In genomic region chrX:103839404-103839803, GRCh38 we compare ENCODE assay signal across 26 cellular contexts. TPM values are rescaled to one million over a fixed set of nuclear protein-coding genes. Genes with fewer than 3 reads are reported as not detected.
DNase-seq lines count a peak whose midpoint lies in the region; ATAC-seq lines count a peak whose summit lies in the region.
"Had no signal": no experiment of that assay in that cellular context is flagged by ENCODE, and none has a peak within 500 bp of the region (broad histone marks: within the 10 kb centered on the region; RNA-seq: fewer than 3 reads in every experiment).

No MANE protein-coding gene starts in this region.

- CTCF ChIA-PET in activated naive CD4-positive, alpha-beta T cell treated with anti-CD3 and anti-CD28 coated beads, Interleukin-2, amount 10 ng/mL, durations not matched to agents 7 days and 5 days (lab: Charles Lee) = no interaction called here

- ATAC-seq in activated naive CD4-positive, alpha-beta T cell treated with anti-CD3 and anti-CD28 coated beads, Interleukin-2, amount 50 U/mL, for 72 hours = peak; percentile 91 to 94
- peak; percentile 79 to 85 for ATAC-seq in activated T-cell treated with anti-CD3 and anti-CD28 coated beads, Interleukin-2, amount 50 U/mL, for 72 hours (replicated peaks in 1 of 2)
- ATAC-seq in HG02588 (IDR thresholded peaks at IDR 0.05; ENCODE audit: unreplicated experiment) (no peak), GM18867 (IDR thresholded peaks at IDR 0.05; ENCODE audit: unreplicated experiment) (no peak)
- ATAC-seq: effector memory CD8-positive, alpha-beta T cell; K562; left ventricle myocardium superior; right lobe of liver had no signal

- peaks cover 0 to 12% of the 10 kb centered on the region in 2 donors for H3K36me3 Mint-ChIP-seq in activated naive CD4-positive, alpha-beta T cell treated with anti-CD3 and anti-CD28 coated beads, Interleukin-2, amount 50 U/mL, for 72 hours
- H3K36me3 Mint-ChIP-seq in activated naive CD4-positive, alpha-beta T cell treated with anti-CD3 and anti-CD28 coated beads, Interleukin-2, amount 10 ng/mL, durations not matched to agents 7 days and 5 days = no peaks in the 10 kb centered on the region
- peaks cover 5 to 8% of the 10 kb centered on the region in 2 donors for H3K36me3 Mint-ChIP-seq in activated T-cell treated with anti-CD3 and anti-CD28 coated beads, Interleukin-2, amount 50 U/mL, for 72 hours (ENCODE audit: insufficient read depth in 2 of 2)

- H3K4me3 Mint-ChIP-seq in activated naive CD4-positive, alpha-beta T cell treated with anti-CD3 and anti-CD28 coated beads, Interleukin-2, amount 10 ng/mL, durations not matched to agents 7 days and 5 days = no peak overlapping the region
- H3K4me3 Mint-ChIP-seq in activated T-cell treated with anti-CD3 and anti-CD28 coated beads, Interleukin-2, amount 50 U/mL, for 72 hours = peak overlapping the region in 1 of 2 donors; percentile 12
- H3K4me3 Mint-ChIP-seq: effector memory CD8-positive, alpha-beta T cell had no signal

- H3K27me3 Mint-ChIP-seq in activated naive CD4-positive, alpha-beta T cell treated with anti-CD3 and anti-CD28 coated beads, Interleukin-2, amount 10 ng/mL, durations not matched to agents 7 days and 5 days = no peaks in the 10 kb centered on the region
- peaks cover 14% of the 10 kb centered on the region for H3K27me3 Mint-ChIP-seq in activated T-cell treated with anti-CD3 and anti-CD28 coated beads, Interleukin-2, amount 50 U/mL, for 72 hours (ENCODE audit: low read depth)

- H3K27ac Mint-ChIP-seq in activated naive CD4-positive, alpha-beta T cell treated with anti-CD3 and anti-CD28 coated beads, Interleukin-2, amount 50 U/mL, for 72 hours = peak overlapping the region; percentile 62 to 70
- no peak overlapping the region for H3K27ac Mint-ChIP-seq in activated naive CD4-positive, alpha-beta T cell treated with anti-CD3 and anti-CD28 coated beads, Interleukin-2, amount 10 ng/mL, durations not matched to agents 7 days and 5 days
- H3K27ac Mint-ChIP-seq in activated T-cell treated with anti-CD3 and anti-CD28 coated beads, Interleukin-2, amount 50 U/mL, for 72 hours = peak overlapping the region; percentile 67
- H3K27ac Mint-ChIP-seq: effector memory CD8-positive, alpha-beta T cell had no signal

- H3K9me3 Mint-ChIP-seq in activated naive CD4-positive, alpha-beta T cell treated with anti-CD3 and anti-CD28 coated beads, Interleukin-2, amount 50 U/mL, for 72 hours = peaks cover 0 to 9% of the 10 kb centered on the region in 2 donors
- H3K9me3 Mint-ChIP-seq in activated naive CD4-positive, alpha-beta T cell treated with anti-CD3 and anti-CD28 coated beads, Interleukin-2, amount 10 ng/mL, durations not matched to agents 7 days and 5 days = no peaks in the 10 kb centered on the region
- peaks cover 4 to 7% of the 10 kb centered on the region in 2 donors for H3K9me3 Mint-ChIP-seq in activated T-cell treated with anti-CD3 and anti-CD28 coated beads, Interleukin-2, amount 50 U/mL, for 72 hours
- H3K9me3 Mint-ChIP-seq: effector memory CD8-positive, alpha-beta T cell had no signal

- no peaks in the 10 kb centered on the region for H3K4me1 Mint-ChIP-seq in activated naive CD4-positive, alpha-beta T cell treated with anti-CD3 and anti-CD28 coated beads, Interleukin-2, amount 10 ng/mL, durations not matched to agents 7 days and 5 days
- peaks cover 13% of the 10 kb centered on the region for H3K4me1 Mint-ChIP-seq in activated T-cell treated with anti-CD3 and anti-CD28 coated beads, Interleukin-2, amount 50 U/mL, for 72 hours (ENCODE audit: low read depth)

- DNase-seq in activated naive CD4-positive, alpha-beta T cell treated with anti-CD3 and anti-CD28 coated beads, Interleukin-2, amount 50 U/mL, for 72 hours (ENCODE audit: low spot score in 2 of 2) = no peak
- no peak for DNase-seq in activated naive CD4-positive, alpha-beta T cell treated with anti-CD3 and anti-CD28 coated beads, Interleukin-2, amount 10 ng/mL, durations not matched to agents 7 days and 5 days
- DNase-seq in M059J (ENCODE audit: low read depth) (peak; percentile 57), SW 1271 (lab: John Stamatoyannopoulos, UW) (no peak)
- DNase-seq in activated T-cell treated with anti-CD3 and anti-CD28 coated beads, Interleukin-2, amount 50 U/mL, for 72 hours = peak; percentile 22 to 23
- peak; percentile 24 for DNase-seq in stimulated activated CD8-positive, alpha-beta memory T cell treated with anti-CD3 and anti-CD28 coated beads, Interleukin-4, amount 100 ng/mL, for 48 hours
- DNase-seq: activated CD4-positive, alpha-beta T cell treated with anti-CD3 and anti-CD28 coated beads for 4 hours; central memory CD4-positive, alpha-beta T cell; effector memory CD8-positive, alpha-beta T cell; erythroblast; H7; islet precursor cell; left ventricle myocardium superior; MG63; NCI-H1417; NCI-H2029 treated with DMSO at 0.1 percent for 48 hours; NCI-H524 treated with DMSO at 0.1 percent for 48 hours; posterior cingulate gyrus; right lobe of liver; SHP77; spleen; stimulated activated naive CD4-positive, alpha-beta T cell treated with Interleukin-2 at 50 U/mL for 16 hours had no signal

RNA-seq across cellular contexts. Expression of gene RAB9B, which starts 7.3 kb away (rescaled TPM):
- total RNA-seq in activated naive CD4-positive, alpha-beta T cell treated with anti-CD3 and anti-CD28 coated beads, Interleukin-2, amount 50 U/mL, for 72 hours = under 1 TPM; 0.41 to 0.95 TPM
- total RNA-seq in M059J (2014; rRNA removed; shearing (Covaris generic)) = 3.2 and 5.5 TPM in 2 replicates
- under 1 TPM; 0.88 to 0.96 TPM for total RNA-seq in activated T-cell treated with anti-CD3 and anti-CD28 coated beads, Interleukin-2, amount 50 U/mL, for 72 hours
- total RNA-seq: G401, K562 had no signal

Comparison
In these comparisons a context has a peak if more than half of its experiments do, and no peak if none do; other contexts are left out.
1. ATAC-seq: peak in activated naive CD4-positive, alpha-beta T cell treated with anti-CD3 and anti-CD28 coated beads, Interleukin-2, amount 50 U/mL, for 72 hours (2 of 2) and activated T-cell treated with anti-CD3 and anti-CD28 coated beads, Interleukin-2, amount 50 U/mL, for 72 hours (2 of 2); none in HG02588 (single experiment) and GM18867 (single experiment).
2. DNase-seq: peak in M059J (single experiment), activated T-cell treated with anti-CD3 and anti-CD28 coated beads, Interleukin-2, amount 50 U/mL, for 72 hours (2 of 2) and stimulated activated CD8-positive, alpha-beta memory T cell treated with anti-CD3 and anti-CD28 coated beads, Interleukin-4, amount 100 ng/mL, for 48 hours (single experiment); none in activated naive CD4-positive, alpha-beta T cell treated with anti-CD3 and anti-CD28 coated beads, Interleukin-2, amount 50 U/mL, for 72 hours (0 of 2), activated naive CD4-positive, alpha-beta T cell treated with anti-CD3 and anti-CD28 coated beads, Interleukin-2, amount 10 ng/mL, durations not matched to agents 7 days and 5 days (single experiment) and SW 1271 (0 of 2).